Comparison of ENCODE assay signal across 8 cellular contexts in genomic region chr11:116852261-116853125, GRCh38. TPM values are rescaled to one million over a fixed set of nuclear protein-coding genes. Genes with fewer than 3 reads are reported as not detected.
A peak's percentile ranks its signal among the peaks of the same experiment; 100 is the strongest.
DNase-seq lines count a peak whose midpoint lies in the region; ATAC-seq, FAIRE-seq and TF ChIP-seq lines count a peak whose summit lies in the region.

No MANE protein-coding gene starts in this region.

- H3K27ac ChIP-seq in coronary artery = peak overlapping the region in 1 of 2 donors; percentile 13

- ATAC-seq in omental fat pad (ENCODE audit: low FRiP score) (peak; percentile 43), GM21737 (IDR thresholded peaks at IDR 0.05; ENCODE audit: unreplicated experiment) (no peak)

- peak; percentile 23 for DNase-seq in Daoy (ENCODE audit: low read depth)
- peak; percentile 32 for DNase-seq in LHCN-M2 (ENCODE audit: low read depth)
- peak; percentile 57 for DNase-seq in coronary artery (ENCODE audit: low spot score)
- no peak for DNase-seq in omental fat pad (ENCODE audit: low spot score)
- no peak for DNase-seq in HK-2 (ENCODE audit: unreplicated experiment)
- DNase-seq in GM19239 (ENCODE audit: insufficient read length, low spot score) = no peak
- no peak for DNase-seq in NCI-H526 (lab: John Stamatoyannopoulos, UW)

- FAIRE-seq in GM19239 (lab: Jason Lieb, UNC) = no peak

- TF ChIP-seq CTCF in coronary artery (IDR thresholded peaks at IDR 0.05) = no peak
- TF ChIP-seq CTCF in omental fat pad (IDR thresholded peaks at IDR 0.05) = no peak

- no peak overlapping the region for H3K4me3 ChIP-seq in coronary artery

RNA-seq across cellular contexts. Expression of gene APOA1, which starts 15.1 kb away (rescaled TPM):
- 0.11 TPM in 1 of 2 replicates, not detected in the other for total RNA-seq in Daoy (2014; rRNA removed; shearing (Covaris generic))
- total RNA-seq in LHCN-M2 (2014; rRNA removed) (not detected in 2 replicates), omental fat pad (1 to 10 TPM in 2 of 4 donors, not detected in 2; 1.0 to 1.1 TPM)
- 0.06 TPM for polyA plus RNA-seq in LHCN-M2 (2012)

RNA-seq across cellular contexts. Expression of gene APOC3, which starts 22.8 kb away (rescaled TPM):
- total RNA-seq in Daoy (2014; rRNA removed; shearing (Covaris generic)) = not detected in 2 replicates
- total RNA-seq in LHCN-M2 (2014; rRNA removed) (not detected in 2 replicates), omental fat pad (1 to 10 TPM in 1 of 4 donors, not detected in 3; 3.5 TPM)
- not detected for polyA plus RNA-seq in LHCN-M2 (2012)

RNA-seq across cellular contexts. Expression of gene APOA4, which starts 29.4 kb away (rescaled TPM):
- total RNA-seq in Daoy (2014; rRNA removed; shearing (Covaris generic)) = not detected in 2 replicates
- total RNA-seq in LHCN-M2 (2014; rRNA removed) = not detected in 2 replicates
- polyA plus RNA-seq in LHCN-M2 (2012) = not detected
- total RNA-seq in omental fat pad = 1 to 10 TPM in 1 of 4 donors, not detected in 3; 1.1 TPM

Comparison
In these comparisons a context has a peak if more than half of its experiments do, and no peak if none do; other contexts are left out.
1. DNase-seq: peak in Daoy (single experiment), LHCN-M2 (single experiment) and coronary artery (single experiment); none in omental fat pad (single experiment), HK-2 (single experiment), GM19239 (single experiment) and NCI-H526 (0 of 2).